ENCODE assay signal across 2 cellular contexts in the genomic region with DNA sequence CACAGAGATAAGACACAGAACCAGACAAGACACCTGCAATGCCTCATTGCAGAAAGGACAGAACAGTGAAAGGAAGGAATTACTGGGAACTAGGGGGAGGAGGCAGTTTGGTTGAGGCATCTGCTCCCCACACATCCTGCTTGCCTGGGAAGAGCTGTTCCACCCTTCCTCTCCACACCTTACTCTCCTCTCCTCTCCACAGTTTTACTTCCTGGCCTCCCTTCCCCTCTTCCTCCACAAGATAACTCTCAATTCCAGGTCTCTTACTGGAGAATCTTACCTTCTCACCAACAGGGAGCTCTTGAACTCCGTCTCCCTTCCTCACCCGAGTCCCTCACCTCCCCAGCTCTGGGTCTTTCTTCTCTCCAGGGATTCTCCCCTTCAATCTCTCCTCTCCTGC.
TF ChIP-seq lines count a peak whose summit lies in the region.

No MANE protein-coding gene starts in this region.

TF ChIP-seq in GM12878, 131 proteins besides CTCF, POLR2A, EP300 and RAD21:
- TF ChIP-seq, protein P1, sequence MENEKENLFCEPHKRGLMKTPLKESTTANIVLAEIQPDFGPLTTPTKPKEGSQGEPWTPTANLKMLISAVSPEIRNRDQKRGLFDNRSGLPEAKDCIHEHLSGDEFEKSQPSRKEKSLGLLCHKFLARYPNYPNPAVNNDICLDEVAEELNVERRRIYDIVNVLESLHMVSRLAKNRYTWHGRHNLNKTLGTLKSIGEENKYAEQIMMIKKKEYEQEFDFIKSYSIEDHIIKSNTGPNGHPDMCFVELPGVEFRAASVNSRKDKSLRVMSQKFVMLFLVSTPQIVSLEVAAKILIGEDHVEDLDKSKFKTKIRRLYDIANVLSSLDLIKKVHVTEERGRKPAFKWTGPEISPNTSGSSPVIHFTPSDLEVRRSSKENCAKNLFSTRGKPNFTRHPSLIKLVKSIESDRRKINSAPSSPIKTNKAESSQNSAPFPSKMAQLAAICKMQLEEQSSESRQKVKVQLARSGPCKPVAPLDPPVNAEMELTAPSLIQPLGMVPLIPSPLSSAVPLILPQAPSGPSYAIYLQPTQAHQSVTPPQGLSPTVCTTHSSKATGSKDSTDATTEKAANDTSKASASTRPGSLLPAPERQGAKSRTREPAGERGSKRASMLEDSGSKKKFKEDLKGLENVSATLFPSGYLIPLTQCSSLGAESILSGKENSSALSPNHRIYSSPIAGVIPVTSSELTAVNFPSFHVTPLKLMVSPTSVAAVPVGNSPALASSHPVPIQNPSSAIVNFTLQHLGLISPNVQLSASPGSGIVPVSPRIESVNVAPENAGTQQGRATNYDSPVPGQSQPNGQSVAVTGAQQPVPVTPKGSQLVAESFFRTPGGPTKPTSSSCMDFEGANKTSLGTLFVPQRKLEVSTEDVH (IDR thresholded peaks at IDR 0.05; ENCODE audit: low read depth, partially characterized antibody), result no peak
- TF ChIP-seq HCFC1 (IDR thresholded peaks at IDR 0.05; ENCODE audit: low read length) (no peak), SIX5 (IDR thresholded peaks at IDR 0.05; ENCODE audit: low read depth, low read length, severe bottlenecking) (no peak), SMAD1 (IDR thresholded peaks at IDR 0.05; ENCODE audit: low read depth, partially characterized antibody) (no peak), ZNF384 (IDR thresholded peaks at IDR 0.05; ENCODE audit: borderline replicate concordance, low read depth, low read length) (no peak), PML (IDR thresholded peaks at IDR 0.05; ENCODE audit: low read length) (no peak), CBFB (IDR thresholded peaks at IDR 0.05; ENCODE audit: low read depth) (no peak), SREBF1 (IDR thresholded peaks at IDR 0.05; ENCODE audit: low read length) (no peak), IRF4 (IDR thresholded peaks at IDR 0.05; ENCODE audit: low read depth, low read length) (no peak)
- TF ChIP-seq, protein P2, sequence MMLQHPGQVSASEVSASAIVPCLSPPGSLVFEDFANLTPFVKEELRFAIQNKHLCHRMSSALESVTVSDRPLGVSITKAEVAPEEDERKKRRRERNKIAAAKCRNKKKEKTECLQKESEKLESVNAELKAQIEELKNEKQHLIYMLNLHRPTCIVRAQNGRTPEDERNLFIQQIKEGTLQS (IDR thresholded peaks at IDR 0.05; ENCODE audit: borderline replicate concordance, extremely low read depth, low read depth, low read length), result no peak

TF ChIP-seq in HEK293T, 16 proteins besides CTCF, POLR2A, EP300 and RAD21:
- TF ChIP-seq NFRKB (IDR thresholded peaks at IDR 0.05) (no peak), TARDBP (IDR thresholded peaks at IDR 0.05) (no peak), ARNT (IDR thresholded peaks at IDR 0.05) (no peak), SP1 (IDR thresholded peaks at IDR 0.05) (no peak), FOXK2 (IDR thresholded peaks at IDR 0.05) (no peak), LEF1 (IDR thresholded peaks at IDR 0.05; ENCODE audit: borderline replicate concordance) (no peak), FOXM1 (IDR thresholded peaks at IDR 0.05; ENCODE audit: borderline replicate concordance) (no peak), HDGF (IDR thresholded peaks at IDR 0.05; ENCODE audit: borderline replicate concordance) (no peak), SUZ12 (IDR thresholded peaks at IDR 0.05) (no peak), BHLHE40 (IDR thresholded peaks at IDR 0.05; ENCODE audit: borderline replicate concordance) (no peak), L3MBTL2 (conservative IDR thresholded peaks at IDR 0.05) (no peak), CTBP1 (IDR thresholded peaks at IDR 0.05; ENCODE audit: borderline replicate concordance) (no peak), ELF4 (IDR thresholded peaks at IDR 0.05) (no peak)
- TF ChIP-seq, protein P3, sequence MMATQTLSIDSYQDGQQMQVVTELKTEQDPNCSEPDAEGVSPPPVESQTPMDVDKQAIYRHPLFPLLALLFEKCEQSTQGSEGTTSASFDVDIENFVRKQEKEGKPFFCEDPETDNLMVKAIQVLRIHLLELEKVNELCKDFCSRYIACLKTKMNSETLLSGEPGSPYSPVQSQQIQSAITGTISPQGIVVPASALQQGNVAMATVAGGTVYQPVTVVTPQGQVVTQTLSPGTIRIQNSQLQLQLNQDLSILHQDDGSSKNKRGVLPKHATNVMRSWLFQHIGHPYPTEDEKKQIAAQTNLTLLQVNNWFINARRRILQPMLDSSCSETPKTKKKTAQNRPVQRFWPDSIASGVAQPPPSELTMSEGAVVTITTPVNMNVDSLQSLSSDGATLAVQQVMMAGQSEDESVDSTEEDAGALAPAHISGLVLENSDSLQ (IDR thresholded peaks at IDR 0.05), result no peak
